In genomic region chr16:2767891-2768290, GRCh38 we compare ENCODE assay signal across 18 cellular contexts. TPM values are rescaled to one million over a fixed set of nuclear protein-coding genes. Genes with fewer than 3 reads are reported as not detected.
A peak's percentile ranks its signal among the peaks of the same experiment; 100 is the strongest.
DNase-seq lines count a peak whose midpoint lies in the region; ATAC-seq lines count a peak whose summit lies in the region.
"Had no signal": no experiment of that assay in that cellular context is flagged by ENCODE, and none has a peak within 500 bp of the region (broad histone marks: within the 10 kb centered on the region; RNA-seq: fewer than 3 reads in every experiment).

No MANE protein-coding gene starts in this region.

- peak overlapping the region; percentile 34 for H3K18ac ChIP-seq in trophoblast cell (ENCODE audit: low read length)

- peak; percentile 38 for DNase-seq in ELR (ENCODE audit: low read depth)
- no peak for DNase-seq in trophoblast cell
- DNase-seq in GOT3 (lab: John Stamatoyannopoulos, UW), result no peak
- DNase-seq: effector CD4-positive, alpha-beta T cell; HCEC 1CT; MV-4-11; NCI-H2107; PC-9; stimulated activated CD4-positive, alpha-beta T cell treated with anti-CD3 and anti-CD28 coated beads, Interleukin-2, amount 100 ng/mL, for 24 hours; T-cell had no signal

- H3K4me3 Mint-ChIP-seq in IgD-negative memory B cell, result peak overlapping the region in 2 of 4 donors; percentile 38 to 55
- H3K4me3 Mint-ChIP-seq in dendritic cell treated with granulocyte-macrophage colony-stimulating factor and Interleukin-4, amounts not matched to agents 40 ng/mL and 50 ng/mL, for 4 days, result no peak overlapping the region
- H3K4me3 Mint-ChIP-seq: CD14-positive monocyte had no signal

- H3K9ac ChIP-seq in trophoblast cell (ENCODE audit: low read length), result no peak overlapping the region

- H3K27ac Mint-ChIP-seq in IgD-negative memory B cell, result peak overlapping the region; percentile 16 to 90 (median 82)
- H3K27ac Mint-ChIP-seq in dendritic cell treated with granulocyte-macrophage colony-stimulating factor and Interleukin-4, amounts not matched to agents 40 ng/mL and 50 ng/mL, for 4 days, result peak overlapping the region; percentile 35

- intact Hi-C loops in dendritic cell treated with granulocyte-macrophage colony-stimulating factor and Interleukin-4, amounts not matched to agents 40 ng/mL and 50 ng/mL, for 4 days (cut with micrococcal nuclease), result no loop called here

- no peak overlapping the region for H4K91ac ChIP-seq in trophoblast cell (ENCODE audit: low read depth, low read length)

- no peaks in the 10 kb centered on the region for H3K9me3 Mint-ChIP-seq in IgD-negative memory B cell
- no peaks in the 10 kb centered on the region for H3K9me3 Mint-ChIP-seq in dendritic cell treated with granulocyte-macrophage colony-stimulating factor and Interleukin-4, amounts not matched to agents 40 ng/mL and 50 ng/mL, for 4 days
- H3K9me3 Mint-ChIP-seq: T-cell had no signal

- ATAC-seq in GM18511 (IDR thresholded peaks at IDR 0.05; ENCODE audit: unreplicated experiment), result no peak
- no peak for ATAC-seq in GM21529 (IDR thresholded peaks at IDR 0.05; ENCODE audit: unreplicated experiment)
- ATAC-seq: right cardiac atrium, T-cell had no signal

- H3K9me3 ChIP-seq in trophoblast cell (ENCODE audit: insufficient read depth, low read depth, low read length), result peaks cover 5% of the 10 kb centered on the region
- H3K9me3 ChIP-seq: testis had no signal

- H2BK120ac ChIP-seq in trophoblast cell (ENCODE audit: insufficient read depth, low read length, poor library complexity), result no peak overlapping the region

- no peak overlapping the region for H3K4ac ChIP-seq in trophoblast cell (ENCODE audit: low read depth, low read length)

- no peak overlapping the region for H3K14ac ChIP-seq in trophoblast cell (ENCODE audit: low read length)

- peaks cover 13% of the 10 kb centered on the region for H3K36me3 Mint-ChIP-seq in IgD-negative memory B cell
- H3K36me3 Mint-ChIP-seq in dendritic cell treated with granulocyte-macrophage colony-stimulating factor and Interleukin-4, amounts not matched to agents 40 ng/mL and 50 ng/mL, for 4 days (ENCODE audit: low read depth), result peaks cover 100% of the 10 kb centered on the region

- H3K27me3 ChIP-seq in trophoblast cell (ENCODE audit: insufficient read depth, low read length), result no peaks in the 10 kb centered on the region
- H3K27me3 ChIP-seq: testis had no signal

- H2AFZ ChIP-seq in trophoblast cell (ENCODE audit: insufficient read depth, low read length, poor library complexity), result peak overlapping the region; percentile 15
- H2AFZ ChIP-seq: PC-9 had no signal

- no peak overlapping the region for H4K12ac ChIP-seq in trophoblast cell (ENCODE audit: low read depth, low read length)

- no peak overlapping the region for H3K27ac ChIP-seq in trophoblast cell (ENCODE audit: low read depth, low read length)
- H3K27ac ChIP-seq: PC-9 had no signal

- H3K36me3 ChIP-seq in trophoblast cell (ENCODE audit: control insufficient read depth in 1 of 2, insufficient read depth in 2 of 2, low read length in 2 of 2), result peaks cover 85 to 97% of the 10 kb centered on the region in 2 experiments

- H2BK5ac ChIP-seq in trophoblast cell (ENCODE audit: low read depth, low read length, poor library complexity), result no peak overlapping the region

- H3K79me1 ChIP-seq in trophoblast cell (ENCODE audit: low read length), result no peaks in the 10 kb centered on the region

- H3K23ac ChIP-seq in trophoblast cell (ENCODE audit: low read length), result no peak overlapping the region

- no CpG with 5 or more reads among the region's 14 CpGs for WGBS in trophoblast cell (ENCODE audit: extremely low coverage, insufficient coverage, insufficient read length)

- no peak overlapping the region for H2BK12ac ChIP-seq in trophoblast cell (ENCODE audit: low read length)

- H3K79me2 ChIP-seq in trophoblast cell (ENCODE audit: control insufficient read depth, insufficient read depth, low read length, poor library complexity), result no peaks in the 10 kb centered on the region

- H3K4me1 Mint-ChIP-seq in IgD-negative memory B cell, result peaks cover 0 to 17% (median 6%) of the 10 kb centered on the region in 3 donors
- peaks cover 64% of the 10 kb centered on the region for H3K4me1 Mint-ChIP-seq in dendritic cell treated with granulocyte-macrophage colony-stimulating factor and Interleukin-4, amounts not matched to agents 40 ng/mL and 50 ng/mL, for 4 days (ENCODE audit: low read depth)

- no peaks in the 10 kb centered on the region for H3K27me3 Mint-ChIP-seq in IgD-negative memory B cell
- no peaks in the 10 kb centered on the region for H3K27me3 Mint-ChIP-seq in dendritic cell treated with granulocyte-macrophage colony-stimulating factor and Interleukin-4, amounts not matched to agents 40 ng/mL and 50 ng/mL, for 4 days
- H3K27me3 Mint-ChIP-seq: T-cell had no signal

- H2AK5ac ChIP-seq in trophoblast cell (ENCODE audit: low read length), result no peak overlapping the region

- H3K4me2 ChIP-seq in trophoblast cell (ENCODE audit: low read length), result no peak overlapping the region
- H3K4me2 ChIP-seq: PC-9 had no signal

- H3K4me3 ChIP-seq in trophoblast cell (ENCODE audit: low read depth, low read length), result no peak overlapping the region
- H3K4me3 ChIP-seq: PC-9, testis had no signal

- no peak overlapping the region for H4K8ac ChIP-seq in trophoblast cell (ENCODE audit: low read depth, low read length)

- H3K4me1 ChIP-seq in trophoblast cell (ENCODE audit: control insufficient read depth in 1 of 2, insufficient read depth in 2 of 2, low read length in 2 of 2), result no peaks in the 10 kb centered on the region

RNA-seq across cellular contexts. Expression of gene ELOB, which starts 9.2 kb away (rescaled TPM):
- polyA plus RNA-seq in IgD-negative memory B cell, result 262 TPM
- polyA plus RNA-seq in trophoblast cell (2013), result 100 TPM in 2 replicates

RNA-seq across cellular contexts. Expression of gene SRRM2, which starts 15.5 kb away (rescaled TPM):
- 159 TPM for polyA plus RNA-seq in IgD-negative memory B cell
- polyA plus RNA-seq in trophoblast cell (2013), result 472 and 481 TPM in 2 replicates

RNA-seq across cellular contexts. Expression of gene PRSS33, which starts 19.5 kb away (rescaled TPM):
- polyA plus RNA-seq in IgD-negative memory B cell, result not detected
- not detected in 2 replicates for polyA plus RNA-seq in trophoblast cell (2013)
- polyA plus RNA-seq: CD14-positive monocyte, neural cell, right cardiac atrium had no signal

RNA-seq across cellular contexts. Expression of gene PRSS41, which starts 30.4 kb away (rescaled TPM):
- not detected for polyA plus RNA-seq in IgD-negative memory B cell
- not detected in 2 replicates for polyA plus RNA-seq in trophoblast cell (2013)
- polyA plus RNA-seq: CD14-positive monocyte, neural cell, right cardiac atrium had no signal

RNA-seq across cellular contexts. Expression of gene PRSS27, which starts 47.9 kb away (rescaled TPM):
- polyA plus RNA-seq in IgD-negative memory B cell, result not detected
- 0.90 and 1.0 TPM in 2 replicates for polyA plus RNA-seq in trophoblast cell (2013)
- polyA plus RNA-seq: CD14-positive monocyte had no signal
